9 cellular contexts compared by ENCODE assay signal in the genomic region with DNA sequence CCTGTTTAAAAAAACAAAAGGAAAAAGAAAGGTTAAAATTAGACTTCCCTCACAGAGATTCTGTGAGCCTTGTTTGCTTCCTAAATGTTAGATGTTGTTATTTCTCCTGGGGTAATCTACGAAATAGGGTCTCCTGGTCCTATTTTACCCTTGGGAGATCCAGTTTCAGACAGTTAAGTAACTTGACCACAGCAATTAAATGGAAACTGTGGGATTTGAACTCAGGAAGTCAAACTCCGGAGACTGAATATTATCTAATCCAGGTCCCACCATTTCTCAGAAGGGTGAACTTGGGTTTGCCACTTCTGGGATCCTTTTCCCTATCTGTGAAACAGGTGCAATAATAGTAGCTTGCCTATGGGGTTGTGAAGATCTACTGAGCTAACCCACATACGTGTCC. TPM values are rescaled to one million over a fixed set of nuclear protein-coding genes. Genes with fewer than 3 reads are reported as not detected.
DNase-seq lines count a peak whose midpoint lies in the region; ATAC-seq lines count a peak whose summit lies in the region.
"Had no signal": no experiment of that assay in that cellular context is flagged by ENCODE, and none has a peak within 500 bp of the region (broad histone marks: within the 10 kb centered on the region; RNA-seq: fewer than 3 reads in every experiment).

No MANE protein-coding gene starts in this region.

- H2AFZ ChIP-seq in neuronal stem cell (ENCODE audit: low read length) = peak overlapping the region; percentile 92

- no peak overlapping the region for H3K23ac ChIP-seq in neuronal stem cell (ENCODE audit: low read depth, low read length, poor library complexity)

- H3K4me3 ChIP-seq in ectodermal cell (ENCODE audit: insufficient read depth, low read depth, low read length) (peak overlapping the region; percentile 36), neuronal stem cell (ENCODE audit: low read length in 2 of 2) (no peak overlapping the region)
- H3K4me3 ChIP-seq: K562 had no signal

- H3K27me3 ChIP-seq in ectodermal cell (ENCODE audit: control insufficient read depth, insufficient read depth, low read length, poor library complexity, severe bottlenecking) (peaks cover 24% of the 10 kb centered on the region), neuronal stem cell (ENCODE audit: control insufficient read depth in 3 of 3, insufficient read depth in 3 of 3, low read depth in 1 of 3, low read length in 3 of 3) (peaks cover 0 to 28% (median 16%) of the 10 kb centered on the region in 3 experiments)

- no peaks in the 10 kb centered on the region for H3K4me1 ChIP-seq in ES-I3 (ENCODE audit: insufficient read depth, low read length)
- H3K4me1 ChIP-seq in ectodermal cell (ENCODE audit: control insufficient read depth, insufficient read depth, low read length) = no peaks in the 10 kb centered on the region
- peaks cover 2 to 5% of the 10 kb centered on the region in 2 donors for H3K4me1 ChIP-seq in neuronal stem cell (ENCODE audit: control insufficient read depth in 2 of 2, insufficient read depth in 1 of 2, low read depth in 1 of 2, low read length in 2 of 2)

- no peak overlapping the region for H2BK15ac ChIP-seq in neuronal stem cell (ENCODE audit: low read length)

- H2BK120ac ChIP-seq in neuronal stem cell (ENCODE audit: low read depth, low read length) = no peak overlapping the region

- no peak overlapping the region for H4K91ac ChIP-seq in neuronal stem cell (ENCODE audit: low read depth, low read length, poor library complexity)

- DNase-seq in NCI-H69 (lab: John Stamatoyannopoulos, UW) (peak; percentile 30), neuronal stem cell (ENCODE audit: low spot score) (no peak), Kasumi-1 (lab: John Stamatoyannopoulos, UW) (no peak)

- H4K8ac ChIP-seq in neuronal stem cell (ENCODE audit: low read depth, low read length) = no peak overlapping the region

- ATAC-seq in HG03460 (IDR thresholded peaks at IDR 0.05; ENCODE audit: unreplicated experiment) = no peak
- ATAC-seq in HG02884 (IDR thresholded peaks at IDR 0.05; ENCODE audit: unreplicated experiment) = no peak
- ATAC-seq: K562 had no signal

- no peak overlapping the region for H3K14ac ChIP-seq in neuronal stem cell (ENCODE audit: low read length)

- no peak overlapping the region for H2BK12ac ChIP-seq in neuronal stem cell (ENCODE audit: low read length)

- H3K9me3 ChIP-seq in ES-I3 (ENCODE audit: control insufficient read depth, insufficient read depth, low read length) = peaks cover 11% of the 10 kb centered on the region; the same call in 1 of the 2 replicates
- no peaks in the 10 kb centered on the region for H3K9me3 ChIP-seq in ectodermal cell (ENCODE audit: control insufficient read depth, low read length)
- peaks cover 0 to 2% of the 10 kb centered on the region in 2 donors for H3K9me3 ChIP-seq in neuronal stem cell (replicated peaks in 1 of 2; ENCODE audit: control insufficient read depth in 2 of 2, insufficient read depth in 1 of 2, low read depth in 1 of 2, low read length in 2 of 2)

- H3K27ac ChIP-seq in ectodermal cell (ENCODE audit: insufficient read depth, low read depth, low read length, poor library complexity, severe bottlenecking) (no peak overlapping the region), neuronal stem cell (replicated peaks; ENCODE audit: low read length) (no peak overlapping the region)
- H3K27ac ChIP-seq: esophagus muscularis mucosa had no signal

- no peak overlapping the region for H3K18ac ChIP-seq in neuronal stem cell (ENCODE audit: low read length)

- peak overlapping the region; percentile 54; the same call in 1 of the 2 replicates for H3K9ac ChIP-seq in ES-I3 (ENCODE audit: low read depth, low read length)
- no peak overlapping the region for H3K9ac ChIP-seq in neuronal stem cell (ENCODE audit: low read depth, low read length, poor library complexity)

- H3K79me1 ChIP-seq in neuronal stem cell (ENCODE audit: low read depth, low read length) = no peaks in the 10 kb centered on the region

- H2AK5ac ChIP-seq in neuronal stem cell (ENCODE audit: low read depth, low read length) = no peak overlapping the region

- peak overlapping the region; percentile 95 for H3K4me2 ChIP-seq in neuronal stem cell (ENCODE audit: insufficient read depth, low read length, poor library complexity, severe bottlenecking)

- H3K36me3 ChIP-seq in ES-I3 (ENCODE audit: insufficient read depth, low read length) (no peaks in the 10 kb centered on the region), ectodermal cell (ENCODE audit: control insufficient read depth, insufficient read depth, low read length) (no peaks in the 10 kb centered on the region), neuronal stem cell (replicated peaks in 1 of 2; ENCODE audit: control insufficient read depth in 2 of 2, insufficient read depth in 2 of 2, low read length in 2 of 2) (no peaks in the 10 kb centered on the region)
- H3K36me3 ChIP-seq: esophagus muscularis mucosa had no signal

- H3K4ac ChIP-seq in neuronal stem cell (ENCODE audit: low read length) = no peak overlapping the region

- no peak overlapping the region for H2BK5ac ChIP-seq in neuronal stem cell (ENCODE audit: low read length)

- WGBS in ectodermal cell, 2 experiments = 82 to 88% methylated on average over 3 of the region's 3 CpGs
- no CpG with 5 or more reads among the region's 3 CpGs for WGBS in neuronal stem cell (ENCODE audit: extremely low coverage in 2 of 2, insufficient read length in 2 of 2, insufficient replicate concordance in 1 of 2), 2 donors

RNA-seq across cellular contexts. Expression of a gene that starts 6.4 kb away (rescaled TPM):
- 5.4 TPM for polyA plus RNA-seq in ectodermal cell (2013, experiment 1 of 4)
- 2.9 TPM for polyA plus RNA-seq in ectodermal cell (2013, experiment 2 of 4)
- polyA plus RNA-seq in ectodermal cell (2013, experiment 3 of 4) = 1.8 TPM
- 2.1 TPM for polyA plus RNA-seq in ectodermal cell (2013, experiment 4 of 4)
- polyA plus RNA-seq in neuronal stem cell (2013, experiment 1 of 2) = 0.11 TPM
- 0.94 TPM for polyA plus RNA-seq in neuronal stem cell (2013, experiment 2 of 2)
